8 cellular contexts compared by ENCODE assay signal in the genomic region with DNA sequence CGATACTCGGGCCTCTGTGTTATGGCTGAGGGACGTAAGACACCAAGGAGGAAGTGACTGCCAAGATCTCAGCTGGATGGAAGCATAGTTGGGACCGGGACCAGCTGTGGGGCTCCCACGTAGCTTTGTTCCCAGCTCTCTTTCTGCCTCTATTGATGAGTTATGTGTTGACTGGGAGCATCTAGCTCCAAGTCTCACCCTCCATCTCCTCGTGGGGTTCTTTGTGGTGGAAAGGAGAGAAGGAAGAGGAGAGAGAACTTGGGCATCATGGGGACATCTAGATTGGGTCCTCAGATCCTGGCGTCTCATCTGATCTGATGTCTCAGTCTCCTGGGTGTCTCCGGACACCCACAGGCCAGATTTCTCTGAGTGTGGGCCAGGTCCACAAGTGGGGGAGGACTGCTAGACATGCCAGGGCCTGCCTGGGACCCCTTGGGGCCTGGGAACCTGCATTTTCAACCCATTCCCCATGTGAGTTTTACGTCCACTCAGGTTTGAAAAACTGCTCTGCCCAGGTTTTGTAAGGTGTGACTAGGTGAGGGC. TPM values are rescaled to one million over a fixed set of nuclear protein-coding genes. Genes with fewer than 3 reads are reported as not detected.
A peak's percentile ranks its signal among the peaks of the same experiment; 100 is the strongest.
DNase-seq lines count a peak whose midpoint lies in the region; ATAC-seq and TF ChIP-seq lines count a peak whose summit lies in the region.

No MANE protein-coding gene starts in this region.

- H3K27ac Mint-ChIP-seq in activated naive CD8-positive, alpha-beta T cell treated with anti-CD3 and anti-CD28 coated beads, Interleukin-2, amount 10 ng/mL, durations not matched to agents 7 days and 5 days: peak overlapping the region; percentile 94

- H3K36me3 Mint-ChIP-seq in activated naive CD8-positive, alpha-beta T cell treated with anti-CD3 and anti-CD28 coated beads, Interleukin-2, amount 10 ng/mL, durations not matched to agents 7 days and 5 days: peaks cover 16% of the 10 kb centered on the region

- peak overlapping the region; percentile 96 for H3K4me3 Mint-ChIP-seq in activated naive CD8-positive, alpha-beta T cell treated with anti-CD3 and anti-CD28 coated beads, Interleukin-2, amount 10 ng/mL, durations not matched to agents 7 days and 5 days

- H3K27me3 Mint-ChIP-seq in activated naive CD8-positive, alpha-beta T cell treated with anti-CD3 and anti-CD28 coated beads, Interleukin-2, amount 10 ng/mL, durations not matched to agents 7 days and 5 days: no peaks in the 10 kb centered on the region

- H3K4me3 ChIP-seq in A673 (ENCODE audit: low read depth, low read length, poor library complexity, severe bottlenecking) (peak overlapping the region; percentile 99), HEK293 (ENCODE audit: low read depth, low read length) (peak overlapping the region; percentile 97), testis (peak overlapping the region; percentile 72 to 99)

- peaks cover 5% of the 10 kb centered on the region for H3K36me3 ChIP-seq in A673 (ENCODE audit: insufficient read depth, low read length, poor library complexity, severe bottlenecking)
- H3K36me3 ChIP-seq in HEK293 (ENCODE audit: control insufficient read depth in 2 of 2, insufficient read depth in 1 of 2, low read length in 2 of 2): peaks cover 0 to 12% of the 10 kb centered on the region in 2 experiments; a peak in 2 of 3 replicates
- no peaks in the 10 kb centered on the region for H3K36me3 ChIP-seq in testis (ENCODE audit: low read depth, missing control alignments)

- H3K27me3 ChIP-seq in A673 (replicated peaks; ENCODE audit: insufficient read depth, low read depth, low read length, poor library complexity): no peaks in the 10 kb centered on the region
- no peaks in the 10 kb centered on the region for H3K27me3 ChIP-seq in testis

- H3K4me1 ChIP-seq in A673 (ENCODE audit: insufficient read depth, low read length, poor library complexity, severe bottlenecking) (peaks cover 6% of the 10 kb centered on the region), HEK293 (ENCODE audit: control insufficient read depth, insufficient read depth, low read length) (no peaks in the 10 kb centered on the region), testis (peaks cover 14% of the 10 kb centered on the region)

- no peaks in the 10 kb centered on the region for H3K9me3 Mint-ChIP-seq in activated naive CD8-positive, alpha-beta T cell treated with anti-CD3 and anti-CD28 coated beads, Interleukin-2, amount 10 ng/mL, durations not matched to agents 7 days and 5 days

- intact Hi-C loops in A673 (cut with micrococcal nuclease; ENCODE audit: unreplicated experiment): no loop called here
- intact Hi-C loops in testis (cut with DNase I; ENCODE audit: low total_unique reads): no loop called here

- H3K4me1 Mint-ChIP-seq in activated naive CD8-positive, alpha-beta T cell treated with anti-CD3 and anti-CD28 coated beads, Interleukin-2, amount 10 ng/mL, durations not matched to agents 7 days and 5 days: peaks cover 30% of the 10 kb centered on the region

- H3K9me3 ChIP-seq in A673 (ENCODE audit: low read depth, low read length, poor library complexity, severe bottlenecking): no peaks in the 10 kb centered on the region
- no peaks in the 10 kb centered on the region for H3K9me3 ChIP-seq in HEK293 (ENCODE audit: control insufficient read depth, insufficient read depth, low read depth, low read length)
- H3K9me3 ChIP-seq in testis: no peaks in the 10 kb centered on the region

- TF ChIP-seq CTCF in A673 (conservative IDR thresholded peaks at IDR 0.05; ENCODE audit: low read depth, low read length) (no peak), HEK293 (tag by site-specific recombination; IDR thresholded peaks at IDR 0.05) (no peak), testis (IDR thresholded peaks at IDR 0.05) (no peak)

- BruUV-seq in A673 (replicated peaks; lab: Mats Ljungman, UMichigan): TSS peak; percentile 38

- ATAC-seq in activated naive CD8-positive, alpha-beta T cell treated with anti-CD3 and anti-CD28 coated beads, Interleukin-2, amount 10 ng/mL, durations not matched to agents 7 days and 5 days (ENCODE audit: low read depth): no peak
- no peak for ATAC-seq in HG02678 (IDR thresholded peaks at IDR 0.05; ENCODE audit: unreplicated experiment)

- no peak for TF ChIP-seq POLR2A in testis (IDR thresholded peaks at IDR 0.05)

- H3K27ac ChIP-seq in A673 (ENCODE audit: low read depth, low read length, poor library complexity, severe bottlenecking) (peak overlapping the region; percentile 92), HEK293 (ENCODE audit: extremely low read depth, low read depth, low read length) (peak overlapping the region; percentile 93), testis (peak overlapping the region; percentile 85 to 97)

- POLR2A ChIA-PET in A673 (lab: Charles Lee; ENCODE audit: low non-redundant PET): no interaction called here
- POLR2A ChIA-PET in HEK293 (lab: Yijun Ruan, JAX): interaction anchor here (1.8 to 3.3 kb wide), 2 partner anchors 10 to 109 kb away, joined by 5 to 31 read pairs; partner anchors contain the start of genes ANKS3, DNAAF8 and UBALD1
- POLR2A ChIA-PET in activated naive CD8-positive, alpha-beta T cell treated with anti-CD3 and anti-CD28 coated beads, Interleukin-2, amount 10 ng/mL, durations not matched to agents 7 days and 5 days (lab: Charles Lee): interaction anchor here (0.6 to 2.2 kb wide), 8 partner anchors 9 to 120 kb away, joined by 3 to 12 read pairs (median 4); partner anchors contain the start of genes ANKS3 and DNAAF8

- 7 to 9% methylated on average over 8 to 9 of the region's 9 CpGs for WGBS in testis, 2 donors

- CTCF ChIA-PET in A673 (lab: Charles Lee): interaction anchor here (1.0 to 1.2 kb wide), 2 partner anchors 13 to 14 kb away, joined by 3 read pairs; no protein-coding TSS in a partner anchor
- CTCF ChIA-PET in HEK293 (lab: Yijun Ruan, JAX): interaction anchor here (0.6 to 1.0 kb wide), 5 partner anchors 9 to 406 kb away, joined by 3 to 4 read pairs (median 3); no protein-coding TSS in a partner anchor

- DNase-seq in A673 (ENCODE audit: low spot score) (peak; percentile 30), islet precursor cell (peak; percentile 24), testis (no peak), DMS 273 (lab: John Stamatoyannopoulos, UW; ENCODE audit: unreplicated experiment) (no peak), DMS114 treated with DMSO at 0.1 percent for 48 hours (lab: John Stamatoyannopoulos, UW; ENCODE audit: unreplicated experiment) (no peak)
- no peak for DNase-seq in activated naive CD8-positive, alpha-beta T cell treated with anti-CD3 and anti-CD28 coated beads, Interleukin-2, amount 10 ng/mL, durations not matched to agents 7 days and 5 days

TF ChIP-seq in HEK293, 187 proteins besides CTCF, POLR2A, EP300 and RAD21:
- TF ChIP-seq ZNF600 (tag by site-specific recombination; IDR thresholded peaks at IDR 0.05): 0 out of 2 replicates have a peak, but pooled peaks have one; percentile 83
- peak; percentile 98 for TF ChIP-seq ZNF335 (tag by site-specific recombination; conservative IDR thresholded peaks at IDR 0.05)
- TF ChIP-seq ZBTB20 (tag by site-specific recombination; IDR thresholded peaks at IDR 0.05): peak; percentile 56
- TF ChIP-seq WT1 (tag by site-specific recombination; IDR thresholded peaks at IDR 0.05): no peak
TF ChIP-seq in HEK293: peak in this region for 3.

RNA-seq across cellular contexts. Expression of gene MGRN1, which starts 1.1 kb away (rescaled TPM):
- total RNA-seq in A673 (2021) (54.6 and 61.4 TPM in 2 replicates), testis (10 to 100 TPM; 89.7 to 91.1 TPM)
- 10 to 100 TPM; 84.4 to 91.7 TPM for total RNA-seq in activated naive CD8-positive, alpha-beta T cell treated with anti-CD3 and anti-CD28 coated beads, Interleukin-2, amount 10 ng/mL, durations not matched to agents 7 days and 5 days
- 34.7 TPM for polyA plus RNA-seq in testis (ENCODE audit: insufficient read depth, low read depth, low replicate concordance)

RNA-seq across cellular contexts. Expression of gene UBALD1, which starts 11.0 kb away (rescaled TPM):
- total RNA-seq in A673 (2021): 36.3 and 36.5 TPM in 2 replicates
- 10 to 100 TPM; 21.3 to 23.7 TPM for total RNA-seq in activated naive CD8-positive, alpha-beta T cell treated with anti-CD3 and anti-CD28 coated beads, Interleukin-2, amount 10 ng/mL, durations not matched to agents 7 days and 5 days
- total RNA-seq in testis: 10 to 100 TPM; 15.9 to 25.0 TPM
- polyA plus RNA-seq in testis (ENCODE audit: insufficient read depth, low read depth, low replicate concordance): 33.3 TPM

Comparison
In these comparisons a context has a peak if more than half of its experiments do, and no peak if none do; other contexts are left out.
1. DNase-seq: peak in A673 (single experiment) and islet precursor cell (single experiment); none in activated naive CD8-positive, alpha-beta T cell treated with anti-CD3 and anti-CD28 coated beads, Interleukin-2, amount 10 ng/mL, durations not matched to agents 7 days and 5 days (single experiment), testis (single experiment), DMS 273 (single experiment) and DMS114 treated with DMSO at 0.1 percent for 48 hours (single experiment).
2. Peak in every context shown above with its lines, with median percentiles within 50 percentile points of each other: H3K27ac ChIP-seq and H3K4me3 ChIP-seq.